In the genomic region with DNA sequence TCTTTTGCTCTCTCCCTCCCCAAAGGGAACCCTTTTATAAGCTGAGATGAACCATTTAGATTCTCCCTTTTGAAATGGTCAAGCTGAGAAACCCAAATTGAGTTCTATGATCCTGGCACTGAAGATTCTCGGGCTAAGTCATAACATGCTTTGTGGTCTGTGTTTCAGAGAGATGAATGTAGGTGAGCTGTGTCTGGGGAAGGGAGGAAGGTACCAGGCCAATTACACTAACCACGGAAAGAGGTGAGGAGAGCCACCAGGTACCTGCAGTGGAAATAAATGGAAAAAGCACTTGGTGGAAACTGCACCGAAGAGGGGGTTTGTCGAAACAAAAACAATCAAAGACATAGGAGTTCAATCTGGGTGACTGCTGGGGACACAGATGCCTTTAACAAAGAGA, we compare ENCODE assay signal across 8 cellular contexts. TPM values are rescaled to one million over a fixed set of nuclear protein-coding genes. Genes with fewer than 3 reads are reported as not detected.
A peak's percentile ranks its signal among the peaks of the same experiment; 100 is the strongest.
DNase-seq lines count a peak whose midpoint lies in the region; ATAC-seq and TF ChIP-seq lines count a peak whose summit lies in the region.

No MANE protein-coding gene starts in this region.

- no peaks in the 10 kb centered on the region for H3K27me3 ChIP-seq in gastrocnemius medialis

- TF ChIP-seq CTCF in gastrocnemius medialis (IDR thresholded peaks at IDR 0.05 in 4 of 5, conservative IDR thresholded peaks at IDR 0.05 in 1 of 5): no peak

- intact Hi-C loops in gastrocnemius medialis (cut with DNase I; ENCODE audit: low total_unique reads): loop anchor here (10.0 kb wide), 1 partner anchor 1301 kb away; the partner anchor contains the start of gene FARSB

- peaks cover 0 to 15% of the 10 kb centered on the region in 2 donors for H3K36me3 ChIP-seq in gastrocnemius medialis

- peaks cover 32 to 40% of the 10 kb centered on the region in 2 donors for H3K4me1 ChIP-seq in gastrocnemius medialis

- TF ChIP-seq POLR2A in gastrocnemius medialis (IDR thresholded peaks at IDR 0.05): no peak

- no peaks in the 10 kb centered on the region for H3K9me3 ChIP-seq in gastrocnemius medialis

- ATAC-seq in GM18868 (IDR thresholded peaks at IDR 0.05; ENCODE audit: unreplicated experiment): peak; percentile 29
- ATAC-seq in HG03457 (IDR thresholded peaks at IDR 0.05; ENCODE audit: unreplicated experiment): peak; percentile 31
- no peak for ATAC-seq in gastrocnemius medialis

- in situ Hi-C loops in gastrocnemius medialis (cut with MboI; ENCODE audit: low sequenced_read_pairs in 4 of 4): loop anchor here in 3 of 4 donors (25.0 kb wide), 2 partner anchors 606 to 631 kb away; partner anchors contain the start of gene CUL3 (in 2 of the 3)

- H3K27ac ChIP-seq in cingulate gyrus (ENCODE audit: low read depth, low read length) (peak overlapping the region; percentile 57), gastrocnemius medialis (peak overlapping the region; percentile 82 to 94 (median 87))

- H3K4me3 ChIP-seq in gastrocnemius medialis: peak overlapping the region in 1 of 4 donors; percentile 100

- DNase-seq in gastrocnemius medialis (no peak), NCI-H226 (no peak), NCI-H1694 treated with DMSO at 0.1 percent for 48 hours (lab: John Stamatoyannopoulos, UW) (no peak), dedifferentiated amniotic fluid mesenchymal stem cell (ENCODE audit: extremely low spot score) (no peak), NCI-H446 treated with DMSO at 0.1 percent for 48 hours (lab: John Stamatoyannopoulos, UW) (no peak)

RNA-seq across cellular contexts. Expression of gene MRPL44, which starts 1.0 kb away (rescaled TPM):
- total RNA-seq in gastrocnemius medialis: 10 to 100 TPM; 25.8 to 40.6 (median 33.7) TPM

RNA-seq across cellular contexts. Expression of gene WDFY1, which starts 11.1 kb away (rescaled TPM):
- total RNA-seq in gastrocnemius medialis: 10 to 100 TPM; 12.0 to 25.7 (median 17.1) TPM

Comparison
In these comparisons a context has a peak if more than half of its experiments do, and no peak if none do; other contexts are left out.
1. ATAC-seq: peak in GM18868 (single experiment) and HG03457 (single experiment); none in gastrocnemius medialis (0 of 2).